In genomic region chr4:26424143-26424542, GRCh38 we compare ENCODE assay signal across 26 cellular contexts.
"Had no signal": no experiment of that assay in that cellular context is flagged by ENCODE, and none has a peak within 500 bp of the region (broad histone marks: within the 10 kb centered on the region; RNA-seq: fewer than 3 reads in every experiment).

No MANE protein-coding gene starts in this region.

- H3K27ac ChIP-seq: adrenal gland, brain microvascular endothelial cell, WERI-Rb-1 had no signal

- H3K27me3 ChIP-seq: adrenal gland, brain microvascular endothelial cell, cardiac muscle cell had no signal

- H3K4me3 ChIP-seq: adrenal gland, cardiac muscle cell had no signal

- H3K9me3 Mint-ChIP-seq: activated CD8-positive, alpha-beta T cell treated with anti-CD3 and anti-CD28 coated beads for 36 hours; activated naive CD8-positive, alpha-beta T cell treated with anti-CD3 and anti-CD28 coated beads, Interleukin-2, amount 10 ng/mL, durations not matched to agents 7 days and 5 days; activated T-cell treated with anti-CD3 and anti-CD28 coated beads, Interleukin-2, amount 50 U/mL, for 72 hours; activated T-helper 2 cell treated with anti-CD3 and anti-CD28 coated beads, Interferon-gamma antibody, Interleukin-2, Interleukin-4, amounts not matched to agents 10 μg/mL and 5 μg/mL and 100 μg/mL, durations not matched to agents 14 hours and 24 hours and 36 hours had no signal

- H3K4me3 Mint-ChIP-seq: activated CD8-positive, alpha-beta T cell treated with anti-CD3 and anti-CD28 coated beads for 36 hours; activated naive CD8-positive, alpha-beta T cell treated with anti-CD3 and anti-CD28 coated beads, Interleukin-2, amount 10 ng/mL, durations not matched to agents 7 days and 5 days; activated T-cell treated with anti-CD3 and anti-CD28 coated beads, Interleukin-2, amount 50 U/mL, for 72 hours had no signal

- DNase-seq: activated CD4-positive, alpha-beta T cell treated with anti-CD3 and anti-CD28 coated beads for 4 hours; activated CD8-positive, alpha-beta memory T cell treated with anti-CD3 and anti-CD28 coated beads, Interleukin-2, amount 50 U/mL, for 4 hours; activated CD8-positive, alpha-beta T cell treated with anti-CD3 and anti-CD28 coated beads for 36 hours; activated gamma-delta T cell treated with Interleukin-2 at 50 U/mL for 16 hours; activated naive CD4-positive, alpha-beta T cell treated with anti-CD3 and anti-CD28 coated beads, Interleukin-2, amount 50 U/mL, for 16 hours; activated naive CD8-positive, alpha-beta T cell treated with anti-CD3 and anti-CD28 coated beads, Interleukin-2, amount 10 ng/mL, durations not matched to agents 7 days and 5 days; activated T-cell treated with anti-CD3 and anti-CD28 coated beads, Interleukin-2, amount 50 U/mL, for 72 hours; adrenal gland; brain microvascular endothelial cell; KBM-7; NCI-H1105 treated with DMSO at 0.1 percent for 48 hours; NCI-H146; NCI-H187 treated with DMSO at 0.1 percent for 48 hours; NCI-H2081 treated with DMSO at 0.1 percent for 48 hours; NCI-H2227 treated with DMSO at 0.1 percent for 48 hours; NCI-H446 treated with DMSO at 0.1 percent for 48 hours; NCI-H524 treated with DMSO at 0.1 percent for 48 hours; NCI-H82; RPMI8226; SK-N-SH; T-helper 1 cell; WERI-Rb-1 had no signal

- H3K27ac Mint-ChIP-seq: activated CD8-positive, alpha-beta T cell treated with anti-CD3 and anti-CD28 coated beads for 36 hours; activated naive CD8-positive, alpha-beta T cell treated with anti-CD3 and anti-CD28 coated beads, Interleukin-2, amount 10 ng/mL, durations not matched to agents 7 days and 5 days; activated T-cell treated with anti-CD3 and anti-CD28 coated beads, Interleukin-2, amount 50 U/mL, for 72 hours; activated T-helper 2 cell treated with anti-CD3 and anti-CD28 coated beads, Interferon-gamma antibody, Interleukin-2, Interleukin-4, amounts not matched to agents 10 μg/mL and 5 μg/mL and 100 μg/mL, durations not matched to agents 14 hours and 24 hours and 36 hours had no signal

- ATAC-seq: activated CD8-positive, alpha-beta T cell treated with anti-CD3 and anti-CD28 coated beads for 36 hours; activated T-cell treated with anti-CD3 and anti-CD28 coated beads, Interleukin-2, amount 50 U/mL, for 72 hours; Panc1; Right ventricle myocardium inferior had no signal

- H3K9me3 ChIP-seq: adrenal gland, SK-N-SH had no signal
